Comparison of ENCODE assay signal across 18 cellular contexts in the genomic region with DNA sequence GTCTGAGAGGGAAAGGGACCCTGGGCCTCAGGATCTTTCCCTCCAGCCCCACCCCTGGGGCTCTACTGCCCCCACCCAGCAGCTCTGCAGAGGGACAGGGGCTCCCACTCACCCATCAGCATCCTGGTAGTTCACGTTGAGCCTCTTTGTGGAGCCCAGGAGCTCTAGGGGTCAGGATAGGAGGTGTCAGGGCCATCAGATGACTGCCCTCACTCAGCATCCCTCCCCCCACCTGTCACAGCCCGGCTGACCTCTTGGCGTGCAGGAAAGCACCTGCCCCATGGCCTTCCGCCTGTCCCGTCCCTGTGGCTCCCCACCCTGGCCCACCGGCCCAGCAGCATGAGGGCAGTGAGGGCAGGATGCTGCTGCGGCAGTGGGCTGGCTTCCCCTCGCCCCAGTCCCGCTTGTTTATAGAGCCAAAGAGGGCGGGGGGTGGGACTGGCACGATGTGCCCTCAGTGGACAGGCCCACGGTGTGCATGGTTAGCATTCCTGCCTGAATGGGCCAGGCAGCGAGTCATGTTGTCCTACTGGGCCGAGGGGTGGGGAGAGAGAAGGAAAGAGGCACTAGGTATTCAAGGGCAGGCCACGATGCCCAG. TPM values are rescaled to one million over a fixed set of nuclear protein-coding genes. Genes with fewer than 3 reads are reported as not detected.
DNase-seq lines count a peak whose midpoint lies in the region; ATAC-seq, FAIRE-seq and TF ChIP-seq lines count a peak whose summit lies in the region.
"Had no signal": no experiment of that assay in that cellular context is flagged by ENCODE, and none has a peak within 500 bp of the region (broad histone marks: within the 10 kb centered on the region; RNA-seq: fewer than 3 reads in every experiment).

No MANE protein-coding gene starts in this region.

- no peaks in the 10 kb centered on the region for H3K27me3 ChIP-seq in astrocyte (ENCODE audit: insufficient read depth, low read length)
- no peaks in the 10 kb centered on the region for H3K27me3 ChIP-seq in left lung
- H3K27me3 ChIP-seq in stomach: no peaks in the 10 kb centered on the region
- H3K27me3 ChIP-seq: body of pancreas, foreskin keratinocyte had no signal

- no peak for TF ChIP-seq EP300 in stomach (IDR thresholded peaks at IDR 0.05)

- no peaks in the 10 kb centered on the region for H3K9me3 Mint-ChIP-seq in astrocyte (ENCODE audit: unreplicated experiment)
- H3K9me3 Mint-ChIP-seq: effector memory CD8-positive, alpha-beta T cell; type B pancreatic cell; WTC11 had no signal

- H3K9me3 ChIP-seq in astrocyte (ENCODE audit: insufficient read depth, low read depth, low read length) (no peaks in the 10 kb centered on the region), left lung (no peaks in the 10 kb centered on the region), stomach (no peaks in the 10 kb centered on the region)
- H3K9me3 ChIP-seq: body of pancreas had no signal

- H3K4me3 Mint-ChIP-seq in astrocyte (ENCODE audit: unreplicated experiment): no peak overlapping the region
- H3K4me3 Mint-ChIP-seq: effector memory CD8-positive, alpha-beta T cell; type B pancreatic cell; WTC11 had no signal

- no peak overlapping the region for H2AFZ ChIP-seq in astrocyte (ENCODE audit: low read depth, low read length)

- ATAC-seq in left lung (no peak), GM18867 (IDR thresholded peaks at IDR 0.05; ENCODE audit: unreplicated experiment) (no peak), HG03280 (IDR thresholded peaks at IDR 0.05; ENCODE audit: unreplicated experiment) (no peak)
- ATAC-seq: body of pancreas; effector memory CD8-positive, alpha-beta T cell; foreskin keratinocyte; WTC11 had no signal

- H3K4me3 ChIP-seq in astrocyte (ENCODE audit: insufficient read depth, low read depth, low read length): no peak overlapping the region
- peak overlapping the region in 1 of 2 donors; percentile 16 for H3K4me3 ChIP-seq in left lung
- no peak overlapping the region for H3K4me3 ChIP-seq in stomach
- H3K4me3 ChIP-seq: body of pancreas had no signal

- DNase-seq in EL (peak; percentile 26), astrocyte (ENCODE audit: low read depth) (no peak), left lung (peak in 1 of 2 donors; percentile 67), stomach (no peak), SKM-1 treated with dmso at 0.1 percent for 144 hours (lab: John Stamatoyannopoulos, UW; ENCODE audit: unreplicated experiment) (no peak), HuH-7.5 (ENCODE audit: low spot score) (no peak)
- DNase-seq: activated gamma-delta T cell; body of pancreas; effector memory CD8-positive, alpha-beta T cell; foreskin keratinocyte; MM.1S; NCI-H2029; NCI-H510A treated with DMSO at 0.1 percent for 48 hours had no signal

- H4K20me1 ChIP-seq in astrocyte (ENCODE audit: insufficient read depth, low read length): peaks cover 54% of the 10 kb centered on the region

- no peak overlapping the region for H3K4me2 ChIP-seq in astrocyte (ENCODE audit: low read length)

- H3K4me1 Mint-ChIP-seq in astrocyte (ENCODE audit: low read depth, unreplicated experiment): peaks cover 2% of the 10 kb centered on the region

- peak overlapping the region; percentile 34 for H3K27ac Mint-ChIP-seq in astrocyte (ENCODE audit: unreplicated experiment)
- H3K27ac Mint-ChIP-seq: effector memory CD8-positive, alpha-beta T cell; type B pancreatic cell; WTC11 had no signal

- intact Hi-C loops in left lung (cut with DNase I): no loop called here
- intact Hi-C loops in stomach (cut with DNase I; ENCODE audit: low total_unique reads): loop anchor here (10.0 kb wide), 1 partner anchor 73 kb away; no protein-coding TSS in a partner anchor

- peaks cover 11% of the 10 kb centered on the region for H3K36me3 Mint-ChIP-seq in astrocyte (ENCODE audit: low read depth, unreplicated experiment)
- H3K36me3 Mint-ChIP-seq: type B pancreatic cell had no signal

- no peak for TF ChIP-seq POLR2A in stomach (IDR thresholded peaks at IDR 0.05)

- no peak overlapping the region for H3K9ac ChIP-seq in astrocyte (ENCODE audit: low read length)

- no peak for TF ChIP-seq CTCF in astrocyte (IDR thresholded peaks at IDR 0.05; ENCODE audit: insufficient read depth, low read depth, low read length)
- no peak for TF ChIP-seq CTCF in left lung (IDR thresholded peaks at IDR 0.05)
- TF ChIP-seq CTCF in stomach (IDR thresholded peaks at IDR 0.05): no peak

- H3K27ac ChIP-seq in astrocyte (ENCODE audit: low read depth, low read length) (no peak overlapping the region), left lung (peak overlapping the region; percentile 56 to 77), stomach (peak overlapping the region in 4 of 5 donors; percentile 35 to 94 (median 62))
- H3K27ac ChIP-seq: foreskin keratinocyte had no signal

- no peaks in the 10 kb centered on the region for H3K36me3 ChIP-seq in astrocyte (ENCODE audit: insufficient read depth, low read length)
- H3K36me3 ChIP-seq in left lung: peaks cover 0 to 49% of the 10 kb centered on the region in 2 donors
- peaks cover 20 to 56% (median 50%) of the 10 kb centered on the region in 4 donors for H3K36me3 ChIP-seq in stomach

- WGBS in stomach, 5 donors: 55 to 76% (median 71%) methylated on average over 13 to 15 of the region's 15 CpGs

- H3K79me2 ChIP-seq in astrocyte (ENCODE audit: insufficient read depth, low read length): peaks cover 33% of the 10 kb centered on the region

- no peaks in the 10 kb centered on the region for H3K27me3 Mint-ChIP-seq in astrocyte (ENCODE audit: low read depth, unreplicated experiment)
- H3K27me3 Mint-ChIP-seq: effector memory CD8-positive, alpha-beta T cell; type B pancreatic cell had no signal

- FAIRE-seq in astrocyte (lab: Jason Lieb, UNC): no peak
- FAIRE-seq: D721Med had no signal

- peaks cover 6% of the 10 kb centered on the region for H3K4me1 ChIP-seq in astrocyte (ENCODE audit: insufficient read depth, low read length)
- peaks cover 13 to 59% of the 10 kb centered on the region in 2 donors for H3K4me1 ChIP-seq in left lung
- peaks cover 37 to 67% (median 54%) of the 10 kb centered on the region in 4 donors for H3K4me1 ChIP-seq in stomach

RNA-seq across cellular contexts. Expression of a gene that starts 7.1 kb away (rescaled TPM):
- total RNA-seq in astrocyte (16.9 and 22.8 TPM in 2 replicates), left lung (10 to 100 TPM; 43.8 to 74.4 TPM), stomach (10 to 100 TPM in 4 of 5 donors, 1 to 10 TPM in 1; 9.0 to 27.4 (median 15.6) TPM)
- 1 to 10 TPM; 5.4 to 9.3 (median 8.8) TPM for polyA plus RNA-seq in stomach

RNA-seq across cellular contexts. Expression of a gene that starts 8.1 kb away (rescaled TPM):
- total RNA-seq in astrocyte (15.1 and 16.5 TPM in 2 replicates), left lung (10 to 100 TPM; 15.8 to 22.9 TPM), stomach (100 to 1,000 TPM in 2 of 5 donors, 10 to 100 TPM in 3; 13.2 to 219 (median 48.1) TPM)
- polyA plus RNA-seq in stomach: 10 to 100 TPM; 20.8 to 49.7 (median 36.2) TPM

RNA-seq across cellular contexts. Expression of a gene that starts 17.3 kb away (rescaled TPM):
- 6.9 and 14.8 TPM in 2 replicates for total RNA-seq in astrocyte
- total RNA-seq in left lung: 100 to 1,000 TPM; 161 to 173 TPM
- total RNA-seq in stomach: 100 to 1,000 TPM in 4 of 5 donors, 10 to 100 TPM in 1; 72.3 to 565 (median 165) TPM
- polyA plus RNA-seq in stomach: 100 to 1,000 TPM; 144 to 199 (median 184) TPM

RNA-seq across cellular contexts. Expression of a gene that starts 51.8 kb away (rescaled TPM):
- total RNA-seq in astrocyte (52.4 and 54.5 TPM in 2 replicates), left lung (10 to 100 TPM; 68.4 to 74.3 TPM), stomach (100 to 1,000 TPM in 3 of 5 donors, 10 to 100 TPM in 2; 31.9 to 466 (median 128) TPM)
- 10 to 100 TPM; 16.6 to 28.5 (median 20.5) TPM for polyA plus RNA-seq in stomach
